ENCODE assay signal across 16 cellular contexts in genomic region chr5:181027452-181028031, GRCh38. TPM values are rescaled to one million over a fixed set of nuclear protein-coding genes. Genes with fewer than 3 reads are reported as not detected.
DNase-seq lines count a peak whose midpoint lies in the region; ATAC-seq and TF ChIP-seq lines count a peak whose summit lies in the region.
"Had no signal": no experiment of that assay in that cellular context is flagged by ENCODE, and none has a peak within 500 bp of the region (broad histone marks: within the 10 kb centered on the region; RNA-seq: fewer than 3 reads in every experiment).

No MANE protein-coding gene starts in this region.

- H3K9me2 ChIP-seq in hepatocyte (replicated peaks; ENCODE audit: insufficient read depth), result no peaks in the 10 kb centered on the region

- H3K27me3 ChIP-seq in HUES48 (ENCODE audit: control insufficient read depth, insufficient read depth, low read length) (no peaks in the 10 kb centered on the region), hepatocyte (peaks cover 4% of the 10 kb centered on the region), left lung (no peaks in the 10 kb centered on the region)

- H3K27me3 Mint-ChIP-seq in mesothelial cell of epicardium (ENCODE audit: low read depth) (peaks cover 68% of the 10 kb centered on the region), T-helper 17 cell (peaks cover 36% of the 10 kb centered on the region)

- H3K9me3 ChIP-seq in HUES48 (ENCODE audit: control insufficient read depth, insufficient read depth, low read length) (peaks cover 15% of the 10 kb centered on the region; the same call in 1 of the 2 replicates), hepatocyte (ENCODE audit: low read depth) (no peaks in the 10 kb centered on the region), left lung (peaks cover 0 to 10% of the 10 kb centered on the region in 2 donors), T-helper 17 cell (ENCODE audit: control insufficient read depth, low read length, poor library complexity, severe bottlenecking) (no peaks in the 10 kb centered on the region), mucosa of descending colon (peaks cover 5% of the 10 kb centered on the region)

- 51% methylated on average over 11 of the region's 11 CpGs for WGBS in hepatocyte (ENCODE audit: low lambda C conversion rate, missing lambda C conversion rate)

- no peak overlapping the region for H2AFZ ChIP-seq in hepatocyte

- H3K79me2 ChIP-seq in hepatocyte, result no peaks in the 10 kb centered on the region

- H3K36me3 ChIP-seq in HUES48 (ENCODE audit: control insufficient read depth, insufficient read depth, low read length) (no peaks in the 10 kb centered on the region), hepatocyte (replicated peaks; ENCODE audit: insufficient read depth, low read depth) (no peaks in the 10 kb centered on the region), left lung (no peaks in the 10 kb centered on the region), mucosa of descending colon (ENCODE audit: low read depth) (no peaks in the 10 kb centered on the region)

- no peak for ATAC-seq in left lung
- no peak for ATAC-seq in T-helper 17 cell
- no peak for ATAC-seq in mucosa of descending colon

- H3K4me1 Mint-ChIP-seq in mesothelial cell of epicardium (peaks cover 2% of the 10 kb centered on the region), T-helper 17 cell (no peaks in the 10 kb centered on the region)

- H3K27ac ChIP-seq in 22Rv1, result peak overlapping the region; percentile 35
- no peak overlapping the region for H3K27ac ChIP-seq in HUES48 (ENCODE audit: low read depth, low read length)
- H3K27ac ChIP-seq in hepatocyte, result no peak overlapping the region
- H3K27ac ChIP-seq in left lung, result no peak overlapping the region

- H3K27ac Mint-ChIP-seq in mesothelial cell of epicardium, result no peak overlapping the region
- H3K27ac Mint-ChIP-seq in T-helper 17 cell, result no peak overlapping the region

- H3K4me2 ChIP-seq in hepatocyte, result peak overlapping the region; percentile 63

- H3K9me3 Mint-ChIP-seq in mesothelial cell of epicardium, result peaks cover 10% of the 10 kb centered on the region

- no peak for TF ChIP-seq CTCF in 22Rv1 (IDR thresholded peaks at IDR 0.05)
- TF ChIP-seq CTCF in hepatocyte (IDR thresholded peaks at IDR 0.05; ENCODE audit: poor library complexity), result no peak
- TF ChIP-seq CTCF in mesothelial cell of epicardium (IDR thresholded peaks at IDR 0.05; ENCODE audit: unreplicated experiment), result no peak
- TF ChIP-seq CTCF in left lung (IDR thresholded peaks at IDR 0.05), result no peak
- no peak for TF ChIP-seq CTCF in mucosa of descending colon (IDR thresholded peaks at IDR 0.05)

- H3K36me3 Mint-ChIP-seq in mesothelial cell of epicardium, result no peaks in the 10 kb centered on the region
- peaks cover 4% of the 10 kb centered on the region for H3K36me3 Mint-ChIP-seq in T-helper 17 cell (ENCODE audit: low read depth)

- no peaks in the 10 kb centered on the region for H4K20me1 ChIP-seq in hepatocyte (ENCODE audit: insufficient read depth, poor library complexity, severe bottlenecking)

- no peaks in the 10 kb centered on the region for H3K4me1 ChIP-seq in HUES48 (ENCODE audit: control insufficient read depth, insufficient read depth, low read length)
- no peaks in the 10 kb centered on the region for H3K4me1 ChIP-seq in hepatocyte (ENCODE audit: insufficient read depth)
- H3K4me1 ChIP-seq in left lung, result no peaks in the 10 kb centered on the region
- no peaks in the 10 kb centered on the region for H3K4me1 ChIP-seq in mucosa of descending colon (ENCODE audit: low read depth)
- H3K4me1 ChIP-seq: Caco-2 had no signal

- no peak overlapping the region for H3K9ac ChIP-seq in HUES48 (ENCODE audit: low read depth, low read length)

- DNase-seq in hepatocyte (ENCODE audit: low spot score) (no peak), mesothelial cell of epicardium (ENCODE audit: low spot score in 2 of 2, unreplicated experiment in 2 of 2) (no peak), left lung (no peak), C1 segment of cervical spinal cord (lab: John Stamatoyannopoulos, UW) (no peak), T-helper 17 cell (no peak), mucosa of descending colon (no peak)
- DNase-seq: Caco-2, Karpas-422, MM.1S, NCI-H2171, NCI-H510A, NCI-H82, SIG-M5 had no signal

- intact Hi-C loops in left lung (cut with DNase I) (no loop called here), mucosa of descending colon (cut with DNase I, micrococcal nuclease) (no loop called here)

- peak overlapping the region; percentile 48; the same call in 1 of the 2 replicates for H3K4me3 ChIP-seq in HUES48 (ENCODE audit: low read depth, low read length)
- H3K4me3 ChIP-seq in hepatocyte, result no peak overlapping the region
- H3K4me3 ChIP-seq in left lung, result no peak overlapping the region
- H3K4me3 ChIP-seq in mucosa of descending colon, result no peak overlapping the region

- H3K4me3 Mint-ChIP-seq in mesothelial cell of epicardium (peak overlapping the region; percentile 56), T-helper 17 cell (no peak overlapping the region)

RNA-seq across cellular contexts. Expression of gene BTNL9, which starts 12.5 kb away (rescaled TPM):
- 0.27 and 1.0 TPM in 2 replicates for total RNA-seq in hepatocyte
- polyA plus RNA-seq in hepatocyte, result 0.11 and 1.4 TPM in 2 replicates
- total RNA-seq in mesothelial cell of epicardium, result 0.18 TPM in 1 of 3 replicates, not detected in the others
- total RNA-seq in left lung, result 10 to 100 TPM; 15.9 to 56.1 TPM
- total RNA-seq in T-helper 17 cell, result 1 to 10 TPM in 1 of 2 donors, not detected in 1; 1.8 TPM
- total RNA-seq in mucosa of descending colon, result 10 to 100 TPM in 1 of 3 donors, 1 to 10 TPM in 2; 1.2 to 12.7 (median 3.2) TPM
- total RNA-seq: A172 had no signal

RNA-seq across cellular contexts. Expression of gene BTNL3, which starts 38.9 kb away (rescaled TPM):
- total RNA-seq in hepatocyte, result 25.9 and 31.3 TPM in 2 replicates
- 15.9 and 21.2 TPM in 2 replicates for polyA plus RNA-seq in hepatocyte
- not detected in 3 replicates for total RNA-seq in mesothelial cell of epicardium
- under 1 TPM in 1 of 2 donors, not detected in 1; 0.42 TPM for total RNA-seq in left lung
- total RNA-seq in T-helper 17 cell, result not detected
- total RNA-seq in mucosa of descending colon, result 10 to 100 TPM; 38.4 to 62.2 (median 46.5) TPM
- total RNA-seq: A172, Caco-2 had no signal

Comparison
In these comparisons a context has a peak if more than half of its experiments do, and no peak if none do; other contexts are left out.
1. RNA of gene BTNL3, which starts 38.9 kb away (total RNA-seq): 38.4 to 62.2 TPM in mucosa of descending colon and 25.9 to 31.3 TPM in hepatocyte; 0.42 TPM in left lung, not detected in mesothelial cell of epicardium and not detected in T-helper 17 cell; every median in the first group is over 10 times any median in the second.